In the genomic region with DNA sequence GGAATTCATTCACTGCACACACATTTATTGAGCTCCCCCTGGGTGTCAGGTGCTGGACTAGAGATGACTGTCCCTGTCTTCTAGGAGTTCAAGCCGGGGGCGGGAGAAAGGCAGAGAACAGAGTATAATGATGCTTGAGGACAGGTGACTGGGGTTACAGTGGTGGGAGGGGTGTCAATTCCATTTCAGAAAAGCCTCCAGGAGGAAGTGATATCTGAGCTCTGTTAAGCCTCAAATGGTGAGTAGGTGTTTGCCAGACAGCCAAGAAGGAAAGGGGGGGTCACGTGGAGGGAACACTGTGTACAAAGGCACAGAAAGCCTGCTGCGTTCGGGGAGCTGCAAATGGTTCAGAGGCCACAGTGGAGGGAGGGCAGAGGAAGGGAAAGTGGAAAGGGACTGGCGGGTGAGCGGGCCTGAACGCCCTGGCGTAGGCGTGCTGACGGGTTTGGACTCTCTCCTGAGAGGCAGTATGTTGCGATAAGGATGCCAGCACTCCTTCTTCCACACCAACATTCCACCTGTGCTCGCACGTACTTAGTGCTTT, we compare ENCODE assay signal across 8 cellular contexts. TPM values are rescaled to one million over a fixed set of nuclear protein-coding genes. Genes with fewer than 3 reads are reported as not detected.
A peak's percentile ranks its signal among the peaks of the same experiment; 100 is the strongest.
DNase-seq lines count a peak whose midpoint lies in the region; ATAC-seq and TF ChIP-seq lines count a peak whose summit lies in the region.

No MANE protein-coding gene starts in this region.

- no peaks in the 10 kb centered on the region for H3K9me3 Mint-ChIP-seq in activated T-helper 17 cell treated with anti-CD3 and anti-CD28 coated beads, Interleukin-2, amount 50 U/mL, for 72 hours

- peak; percentile 40 for DNase-seq in COLO668 (lab: John Stamatoyannopoulos, UW; ENCODE audit: unreplicated experiment)
- peak; percentile 79 for DNase-seq in NCI-H2029 (lab: John Stamatoyannopoulos, UW)
- DNase-seq in dermis blood vessel endothelial cell, result peak; percentile 48
- DNase-seq in omental fat pad (ENCODE audit: low spot score), result peak; percentile 46

- no peaks in the 10 kb centered on the region for H3K36me3 Mint-ChIP-seq in activated T-helper 17 cell treated with anti-CD3 and anti-CD28 coated beads, Interleukin-2, amount 50 U/mL, for 72 hours (ENCODE audit: low read depth)

- peaks cover 7% of the 10 kb centered on the region for H3K4me1 Mint-ChIP-seq in activated T-helper 17 cell treated with anti-CD3 and anti-CD28 coated beads, Interleukin-2, amount 50 U/mL, for 72 hours

- ATAC-seq in omental fat pad (ENCODE audit: low FRiP score), result peak; percentile 89
- no peak for ATAC-seq in GM21526 (IDR thresholded peaks at IDR 0.05; ENCODE audit: low FRiP score, unreplicated experiment)
- no peak for ATAC-seq in HG02678 (IDR thresholded peaks at IDR 0.05; ENCODE audit: unreplicated experiment)
- ATAC-seq in activated T-helper 17 cell treated with anti-CD3 and anti-CD28 coated beads, Interleukin-2, amount 50 U/mL, for 72 hours (replicated peaks), result no peak
- ATAC-seq in GM21576 (IDR thresholded peaks at IDR 0.05; ENCODE audit: unreplicated experiment), result no peak

- TF ChIP-seq CTCF in omental fat pad (IDR thresholded peaks at IDR 0.05), result no peak

- H3K4me3 Mint-ChIP-seq in activated T-helper 17 cell treated with anti-CD3 and anti-CD28 coated beads, Interleukin-2, amount 50 U/mL, for 72 hours, result no peak overlapping the region

- no peak overlapping the region for H3K27ac Mint-ChIP-seq in activated T-helper 17 cell treated with anti-CD3 and anti-CD28 coated beads, Interleukin-2, amount 50 U/mL, for 72 hours

- peaks cover 3% of the 10 kb centered on the region for H3K27me3 Mint-ChIP-seq in activated T-helper 17 cell treated with anti-CD3 and anti-CD28 coated beads, Interleukin-2, amount 50 U/mL, for 72 hours

RNA-seq across cellular contexts. Expression of a gene that starts 9.7 kb away (rescaled TPM):
- total RNA-seq in dermis blood vessel endothelial cell (3.9 and 4.0 TPM in 2 replicates), omental fat pad (1 to 10 TPM; 2.9 to 7.4 (median 5.8) TPM)
- not detected for total RNA-seq in activated T-helper 17 cell treated with anti-CD3 and anti-CD28 coated beads, Interleukin-2, amount 50 U/mL, for 72 hours
